Comparison of ENCODE assay signal across 16 cellular contexts in genomic region chr20:59976196-59976847, GRCh38.
"Had no signal": no experiment of that assay in that cellular context is flagged by ENCODE, and none has a peak within 500 bp of the region (broad histone marks: within the 10 kb centered on the region; RNA-seq: fewer than 3 reads in every experiment).

No MANE protein-coding gene starts in this region.

- H3K9me3 Mint-ChIP-seq: activated CD4-positive, alpha-beta T cell treated with anti-CD3 and anti-CD28 coated beads, Interleukin-2, amount 10 ng/mL, durations not matched to agents 7 days and 5 days; stimulated activated naive CD8-positive, alpha-beta T cell treated with anti-CD3 and anti-CD28 coated beads, Interleukin-15, amount 100 ng/mL, for 72 hours; T-helper 1 cell treated with Interleukin-12 subunit alpha and Interleukin-12 subunit beta and Interleukin-4 antibody, amounts not matched to agents 30 μg/mL and 1 μg/mL, for 36 hours had no signal

- H3K27me3 Mint-ChIP-seq: activated CD4-positive, alpha-beta T cell treated with anti-CD3 and anti-CD28 coated beads, Interleukin-2, amount 10 ng/mL, durations not matched to agents 7 days and 5 days; stimulated activated naive CD8-positive, alpha-beta T cell treated with anti-CD3 and anti-CD28 coated beads, Interleukin-15, amount 100 ng/mL, for 72 hours had no signal

- H3K27me3 ChIP-seq: right atrium auricular region, testis, upper lobe of left lung had no signal

- H3K4me3 ChIP-seq: left ventricle myocardium inferior, prostate gland, right atrium auricular region, skin epidermis, testis, upper lobe of left lung had no signal

- H3K27ac ChIP-seq: left ventricle myocardium inferior, prostate gland, right atrium auricular region, skin epidermis, testis, upper lobe of left lung had no signal

- H3K27ac Mint-ChIP-seq: activated CD4-positive, alpha-beta T cell treated with anti-CD3 and anti-CD28 coated beads, Interleukin-2, amount 10 ng/mL, durations not matched to agents 7 days and 5 days; stimulated activated naive CD8-positive, alpha-beta T cell treated with anti-CD3 and anti-CD28 coated beads, Interleukin-15, amount 100 ng/mL, for 72 hours; T-helper 1 cell treated with Interleukin-12 subunit alpha and Interleukin-12 subunit beta and Interleukin-4 antibody, amounts not matched to agents 30 μg/mL and 1 μg/mL, for 36 hours had no signal

- H3K4me3 Mint-ChIP-seq: activated CD4-positive, alpha-beta T cell treated with anti-CD3 and anti-CD28 coated beads, Interleukin-2, amount 10 ng/mL, durations not matched to agents 7 days and 5 days; stimulated activated naive CD8-positive, alpha-beta T cell treated with anti-CD3 and anti-CD28 coated beads, Interleukin-15, amount 100 ng/mL, for 72 hours; T-helper 1 cell treated with Interleukin-12 subunit alpha and Interleukin-12 subunit beta and Interleukin-4 antibody, amounts not matched to agents 30 μg/mL and 1 μg/mL, for 36 hours had no signal

- H3K4me1 Mint-ChIP-seq: activated CD4-positive, alpha-beta T cell treated with anti-CD3 and anti-CD28 coated beads, Interleukin-2, amount 10 ng/mL, durations not matched to agents 7 days and 5 days; stimulated activated naive CD8-positive, alpha-beta T cell treated with anti-CD3 and anti-CD28 coated beads, Interleukin-15, amount 100 ng/mL, for 72 hours had no signal

- H3K36me3 ChIP-seq: left ventricle myocardium inferior, prostate gland, right atrium auricular region, upper lobe of left lung had no signal

- DNase-seq: activated CD4-positive, alpha-beta T cell treated with anti-CD3 and anti-CD28 coated beads, Interleukin-2, amount 10 ng/mL, durations not matched to agents 7 days and 5 days; activated CD8-positive, alpha-beta memory T cell treated with anti-CD3 and anti-CD28 coated beads, Interleukin-2, amount 50 U/mL, for 4 hours; activated effector memory CD4-positive, alpha-beta T cell treated with anti-CD3 and anti-CD28 coated beads, Interleukin-2, amount 50 U/mL, for 16 hours; activated naive CD4-positive, alpha-beta T cell treated with anti-CD3 and anti-CD28 coated beads, Interleukin-2, amount 50 U/mL, for 16 hours; activated T-cell treated with anti-CD3 and anti-CD28 coated beads, Interleukin-2, amount 50 U/mL, for 48 hours; dermis blood vessel endothelial cell; kidney; left ventricle myocardium inferior; mammary epithelial cell; stimulated activated naive CD8-positive, alpha-beta T cell treated with anti-CD3 and anti-CD28 coated beads, Interleukin-15, amount 100 ng/mL, for 72 hours; testis had no signal

- ATAC-seq: stimulated activated naive CD8-positive, alpha-beta T cell treated with anti-CD3 and anti-CD28 coated beads, Interleukin-15, amount 100 ng/mL, for 72 hours had no signal

- H3K9me3 ChIP-seq: left ventricle myocardium inferior, prostate gland, right atrium auricular region, testis, upper lobe of left lung had no signal

- H3K4me1 ChIP-seq: left ventricle myocardium inferior, prostate gland, right atrium auricular region, testis had no signal
